Comparison of ENCODE assay signal across 14 cellular contexts in the genomic region with DNA sequence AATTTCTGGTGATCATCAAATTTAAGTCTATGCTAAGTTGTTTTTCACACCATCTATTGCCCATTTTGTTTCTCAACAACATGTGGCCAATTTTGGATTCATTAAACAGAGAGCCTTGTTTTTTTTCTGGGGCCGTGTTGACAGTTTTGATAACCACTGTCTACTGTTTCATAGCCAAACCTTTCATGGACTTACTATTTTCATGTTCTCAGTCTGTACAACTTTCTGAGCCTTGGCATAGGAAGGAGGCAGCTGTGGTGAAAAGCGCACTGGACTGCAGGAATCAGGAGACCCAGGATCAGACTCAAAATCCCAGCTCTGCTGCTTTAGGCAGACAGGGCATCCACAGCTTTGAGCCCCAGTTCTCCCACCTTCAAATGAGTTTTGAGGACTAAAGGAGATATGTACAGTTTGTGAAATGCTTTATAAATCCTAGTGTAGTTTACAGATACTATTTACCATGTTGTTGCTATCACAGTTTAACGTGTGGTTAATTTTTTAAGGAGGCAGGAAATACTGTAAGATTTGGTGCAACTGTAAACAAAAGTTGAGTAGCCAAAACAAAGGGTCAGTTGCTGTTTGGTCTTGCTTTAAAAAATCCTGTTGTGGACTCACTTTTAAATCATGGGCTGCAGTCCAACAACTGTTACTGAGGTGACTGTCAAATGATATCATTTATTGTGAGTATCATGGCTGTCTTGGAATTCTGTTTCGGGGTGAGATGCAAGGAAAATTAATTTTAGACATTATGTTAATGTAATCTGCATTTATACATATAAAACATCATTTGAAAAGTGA. TPM values are rescaled to one million over a fixed set of nuclear protein-coding genes. Genes with fewer than 3 reads are reported as not detected.
A peak's percentile ranks its signal among the peaks of the same experiment; 100 is the strongest.
DNase-seq lines count a peak whose midpoint lies in the region; ATAC-seq and TF ChIP-seq lines count a peak whose summit lies in the region.
"Had no signal": no experiment of that assay in that cellular context is flagged by ENCODE, and none has a peak within 500 bp of the region (broad histone marks: within the 10 kb centered on the region; RNA-seq: fewer than 3 reads in every experiment).

No MANE protein-coding gene starts in this region.

- peaks cover 9% of the 10 kb centered on the region for H3K9me3 Mint-ChIP-seq in glutamatergic neuron (ENCODE audit: unreplicated experiment)
- H3K9me3 Mint-ChIP-seq: activated T-helper 2 cell treated with anti-CD3 and anti-CD28 coated beads, Interferon-gamma antibody, Interleukin-2, Interleukin-4, amounts not matched to agents 10 μg/mL and 5 μg/mL and 100 μg/mL, durations not matched to agents 14 hours and 24 hours and 36 hours had no signal

- peak overlapping the region; percentile 89 for H3K4me2 ChIP-seq in skeletal muscle satellite cell (ENCODE audit: low read length)

- no peak for TF ChIP-seq CTCF in glutamatergic neuron (IDR thresholded peaks at IDR 0.05; ENCODE audit: partially characterized antibody, unreplicated experiment)

- H3K9ac ChIP-seq in SK-N-MC (ENCODE audit: insufficient read length) (no peak overlapping the region), skeletal muscle satellite cell (ENCODE audit: low read depth, low read length) (peak overlapping the region; percentile 4)

- no peak for ATAC-seq in HG03097 (IDR thresholded peaks at IDR 0.05; ENCODE audit: low FRiP score, unreplicated experiment)
- ATAC-seq: mucosa of descending colon had no signal

- peaks cover 34% of the 10 kb centered on the region for H3K4me1 Mint-ChIP-seq in glutamatergic neuron (ENCODE audit: low read depth, unreplicated experiment)

- H3K27ac Mint-ChIP-seq in glutamatergic neuron (ENCODE audit: unreplicated experiment): no peak overlapping the region
- H3K27ac Mint-ChIP-seq: activated T-helper 2 cell treated with anti-CD3 and anti-CD28 coated beads, Interferon-gamma antibody, Interleukin-2, Interleukin-4, amounts not matched to agents 10 μg/mL and 5 μg/mL and 100 μg/mL, durations not matched to agents 14 hours and 24 hours and 36 hours had no signal

- H3K4me3 ChIP-seq in SK-N-MC (peak overlapping the region; percentile 80), skeletal muscle satellite cell (ENCODE audit: low read length) (peak overlapping the region; percentile 30)
- H3K4me3 ChIP-seq: mucosa of descending colon had no signal

- peak overlapping the region; percentile 93 for H3K4me3 Mint-ChIP-seq in glutamatergic neuron (ENCODE audit: unreplicated experiment)

- H3K36me3 ChIP-seq in SK-N-MC (ENCODE audit: insufficient read depth, low read length) (no peaks in the 10 kb centered on the region), skeletal muscle satellite cell (ENCODE audit: insufficient read depth, low read length) (peaks cover 6% of the 10 kb centered on the region)

- H3K4me1 ChIP-seq in skeletal muscle satellite cell (ENCODE audit: control insufficient read depth, insufficient read depth, low read length): peaks cover 45% of the 10 kb centered on the region

- H3K27ac ChIP-seq in SK-N-MC: 0 out of 2 replicates have a peak overlapping the region, but pooled peaks have one; percentile 65
- H3K27ac ChIP-seq: 22Rv1 had no signal

- H3K36me3 Mint-ChIP-seq in glutamatergic neuron (ENCODE audit: unreplicated experiment): no peaks in the 10 kb centered on the region

- no peaks in the 10 kb centered on the region for H3K9me3 ChIP-seq in SK-N-MC (ENCODE audit: low read depth, low read length)
- H3K9me3 ChIP-seq in skeletal muscle satellite cell (replicated peaks; ENCODE audit: low read length): no peaks in the 10 kb centered on the region
- H3K9me3 ChIP-seq: mucosa of descending colon had no signal

- H3K27me3 ChIP-seq in skeletal muscle satellite cell (ENCODE audit: control insufficient read depth, insufficient read depth, low read length): no peaks in the 10 kb centered on the region

- peaks cover 9% of the 10 kb centered on the region for H3K27me3 Mint-ChIP-seq in glutamatergic neuron (ENCODE audit: unreplicated experiment)

- DNase-seq in DMS 273 (lab: John Stamatoyannopoulos, UW; ENCODE audit: unreplicated experiment) (peak; percentile 45), DMS 273 treated with DMSO at 0.1 percent for 48 hours (lab: John Stamatoyannopoulos, UW) (no peak), SK-N-MC (ENCODE audit: low read depth, low spot score) (no peak), glutamatergic neuron (no peak), Kasumi-1 (lab: John Stamatoyannopoulos, UW) (no peak), DMS53 treated with DMSO at 0.1 percent for 48 hours (lab: John Stamatoyannopoulos, UW; ENCODE audit: unreplicated experiment) (no peak)
- DNase-seq: mucosa of descending colon, NCI-H2029 treated with DMSO at 0.1 percent for 48 hours, T-helper 1 cell had no signal

RNA-seq across cellular contexts. Expression of gene MACO1, which starts 2.9 kb away (rescaled TPM):
- 85.4 TPM for total RNA-seq in glutamatergic neuron (ENCODE audit: unreplicated experiment)
- total RNA-seq in skeletal muscle satellite cell (2012; rRNA removed): 12.2 and 17.9 TPM in 2 replicates

RNA-seq across cellular contexts. Expression of gene RHCE, which starts 13.0 kb away (rescaled TPM):
- total RNA-seq in glutamatergic neuron (ENCODE audit: unreplicated experiment): 1.2 TPM
- 0.44 and 1.5 TPM in 2 replicates for total RNA-seq in skeletal muscle satellite cell (2012; rRNA removed)
- total RNA-seq: epithelial cell of proximal tubule had no signal
